Comparison of ENCODE assay signal across 8 cellular contexts in genomic region chr7:146844405-146844804, GRCh38.
"Had no signal": no experiment of that assay in that cellular context is flagged by ENCODE, and none has a peak within 500 bp of the region (broad histone marks: within the 10 kb centered on the region; RNA-seq: fewer than 3 reads in every experiment).

No MANE protein-coding gene starts in this region.

- FAIRE-seq: G401.6, GM12878, GM12891, GM12892, GM18507, GM19239 had no signal

- ATAC-seq: GM12878 had no signal

- H3K4me3 ChIP-seq: GM12878 had no signal

- DNase-seq: GDM1, GF-D8 had no signal
